20 cellular contexts compared by ENCODE assay signal in genomic region chr19:28701491-28701890, GRCh38.
DNase-seq lines count a peak whose midpoint lies in the region; FAIRE-seq and TF ChIP-seq lines count a peak whose summit lies in the region.
"Had no signal": no experiment of that assay in that cellular context is flagged by ENCODE, and none has a peak within 500 bp of the region (broad histone marks: within the 10 kb centered on the region; RNA-seq: fewer than 3 reads in every experiment).

No MANE protein-coding gene starts in this region.

- TF ChIP-seq CTCF in BJ (IDR thresholded peaks at IDR 0.05; ENCODE audit: insufficient read depth, low read depth, low read length) = no peak
- no peak for TF ChIP-seq CTCF in bronchial epithelial cell (IDR thresholded peaks at IDR 0.05; ENCODE audit: insufficient read depth, low read length, severe bottlenecking)
- no peak for TF ChIP-seq CTCF in osteoblast (IDR thresholded peaks at IDR 0.05; ENCODE audit: extremely low read depth, low read depth, low read length)

- H2AFZ ChIP-seq in osteoblast (ENCODE audit: low read length) = no peak overlapping the region

- POLR2A ChIA-PET in BJ (lab: Charles Lee) = interaction anchor here (0.6 kb wide), 1 partner anchor 261 kb away, joined by 13 read pairs; no protein-coding TSS in a partner anchor

- H4K20me1 ChIP-seq in osteoblast (ENCODE audit: insufficient read depth, low read length) = no peaks in the 10 kb centered on the region

- no peak overlapping the region for H3K4me2 ChIP-seq in osteoblast (ENCODE audit: insufficient read depth, low read length)

- H3K27ac ChIP-seq in osteoblast (ENCODE audit: low read depth, low read length) = peak overlapping the region; percentile 34
- H3K27ac ChIP-seq: gastrocnemius medialis, lower lobe of right lung, testis had no signal

- H3K9me3 ChIP-seq in MG63 (peaks cover 2% of the 10 kb centered on the region; the same call in 1 of the 2 replicates), osteoblast (ENCODE audit: low read depth, low read length) (no peaks in the 10 kb centered on the region)
- H3K9me3 ChIP-seq: gastrocnemius medialis, lower lobe of right lung, testis had no signal

- no peaks in the 10 kb centered on the region for H3K79me2 ChIP-seq in osteoblast (ENCODE audit: insufficient read depth, low read length)

- DNase-seq in BJ (ENCODE audit: low read depth) = peak; percentile 84
- peak; percentile 45 for DNase-seq in MG63
- DNase-seq in bronchial epithelial cell (ENCODE audit: low read depth) = peak; percentile 13
- DNase-seq in osteoblast (ENCODE audit: insufficient read length, low spot score, missing footprints) = no peak
- DNase-seq in midbrain (lab: John Stamatoyannopoulos, UW) = no peak
- DNase-seq in SIG-M5 treated with dmso at 0.1 percent for 504 hours (lab: John Stamatoyannopoulos, UW; ENCODE audit: unreplicated experiment) = no peak
- no peak for DNase-seq in cardiac septum (ENCODE audit: low spot score)
- no peak for DNase-seq in DMS153 treated with DMSO at 0.1 percent for 48 hours (lab: John Stamatoyannopoulos, UW; ENCODE audit: unreplicated experiment)
- DNase-seq: activated CD4-positive, alpha-beta T cell treated with anti-CD3 and anti-CD28 coated beads, Interleukin-2, amount 10 ng/mL, durations not matched to agents 24 days and 14 days; caudate nucleus; gastrocnemius medialis; HCEC 1CT; kidney; lower lobe of right lung; NCI-H1694; NCI-H82; nucleus accumbens; SIG-M5; testis had no signal

- H3K36me3 ChIP-seq in BJ (ENCODE audit: control insufficient read depth, insufficient read depth, low read length) (no peaks in the 10 kb centered on the region), MG63 (no peaks in the 10 kb centered on the region; the same call in 1 of the 2 replicates), bronchial epithelial cell (ENCODE audit: control insufficient read depth, insufficient read depth, low read length) (no peaks in the 10 kb centered on the region), osteoblast (ENCODE audit: insufficient read depth, low read length) (no peaks in the 10 kb centered on the region)
- H3K36me3 ChIP-seq: gastrocnemius medialis, lower lobe of right lung had no signal

- H3K27me3 ChIP-seq in BJ (ENCODE audit: control insufficient read depth, insufficient read depth, low read length) = no peaks in the 10 kb centered on the region
- H3K27me3 ChIP-seq in MG63 = no peaks in the 10 kb centered on the region
- no peaks in the 10 kb centered on the region for H3K27me3 ChIP-seq in bronchial epithelial cell (ENCODE audit: control insufficient read depth, insufficient read depth, low read length)
- H3K27me3 ChIP-seq in osteoblast (ENCODE audit: insufficient read depth, low read length) = no peaks in the 10 kb centered on the region
- H3K27me3 ChIP-seq: gastrocnemius medialis, testis had no signal

- intact Hi-C loops in cardiac septum (cut with DNase I) = no loop called here

- no peak for FAIRE-seq in bronchial epithelial cell (lab: Jason Lieb, UNC)
- FAIRE-seq: HepG2, kidney had no signal

- H3K4me3 ChIP-seq in BJ (ENCODE audit: low read depth, low read length) (no peak overlapping the region), MG63 (no peak overlapping the region), bronchial epithelial cell (ENCODE audit: low read depth, low read length) (no peak overlapping the region), osteoblast (ENCODE audit: insufficient read depth, low read length) (no peak overlapping the region)
- H3K4me3 ChIP-seq: gastrocnemius medialis, lower lobe of right lung, testis had no signal

- CTCF ChIA-PET in BJ (lab: Yijun Ruan, JAX) = interaction anchor here (0.7 to 1.1 kb wide), 2 partner anchors 10 to 72 kb away, joined by 3 read pairs; no protein-coding TSS in a partner anchor

- H3K4me1 ChIP-seq in osteoblast (ENCODE audit: insufficient read depth, low read length) = peaks cover 8% of the 10 kb centered on the region
- H3K4me1 ChIP-seq: gastrocnemius medialis, lower lobe of right lung, testis had no signal

Comparison
In these comparisons a context has a peak if more than half of its experiments do, and no peak if none do; other contexts are left out.
1. DNase-seq: peak in BJ (single experiment), MG63 (single experiment) and bronchial epithelial cell (single experiment); none in osteoblast (single experiment), midbrain (single experiment), SIG-M5 treated with dmso at 0.1 percent for 504 hours (single experiment), cardiac septum (single experiment) and DMS153 treated with DMSO at 0.1 percent for 48 hours (single experiment).